18 cellular contexts compared by ENCODE assay signal in the genomic region with DNA sequence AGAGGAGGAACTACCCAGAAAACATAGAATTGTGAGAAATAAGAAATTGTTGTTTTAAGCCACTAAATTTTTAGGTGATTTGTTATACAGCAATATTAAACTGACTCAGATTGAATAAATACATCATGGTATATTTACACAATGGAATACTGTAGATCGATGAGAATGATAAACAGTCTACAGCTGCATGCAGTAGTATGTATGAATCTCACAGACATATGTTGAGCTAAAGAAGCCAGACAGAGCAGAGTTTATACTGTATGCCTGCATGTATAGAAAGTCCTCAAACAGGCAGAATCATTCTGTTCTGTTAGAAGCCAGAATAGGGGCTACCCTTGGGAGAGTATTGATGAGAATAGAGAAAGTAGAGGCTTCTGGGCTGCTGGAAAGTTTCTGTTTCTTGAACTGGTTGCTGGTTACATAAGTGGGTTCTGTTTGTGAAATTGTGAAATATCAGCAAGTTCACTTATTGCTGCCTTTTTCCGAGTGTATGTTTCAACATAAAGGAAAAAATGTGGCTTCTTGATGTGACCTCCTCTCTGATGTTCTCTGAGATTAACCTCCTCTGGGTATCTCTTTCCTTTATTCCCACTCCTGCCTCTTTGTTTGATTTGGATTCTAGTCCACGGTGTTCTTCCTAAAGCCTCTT. TPM values are rescaled to one million over a fixed set of nuclear protein-coding genes. Genes with fewer than 3 reads are reported as not detected.
DNase-seq lines count a peak whose midpoint lies in the region; ATAC-seq and TF ChIP-seq lines count a peak whose summit lies in the region.
"Had no signal": no experiment of that assay in that cellular context is flagged by ENCODE, and none has a peak within 500 bp of the region (broad histone marks: within the 10 kb centered on the region; RNA-seq: fewer than 3 reads in every experiment).

No MANE protein-coding gene starts in this region.

- H3K79me2 ChIP-seq in MM.1S (ENCODE audit: low read length) = 0 out of 2 replicates have a peak, but pooled peaks cover 7% of the 10 kb centered on the region

- H3K27ac ChIP-seq in left lung = peak overlapping the region in 1 of 2 donors; percentile 80
- peak overlapping the region; percentile 12 for H3K27ac ChIP-seq in vagina
- H3K27ac ChIP-seq in MM.1S (ENCODE audit: low read length) = no peak overlapping the region
- H3K27ac ChIP-seq: foreskin keratinocyte, left ventricle myocardium inferior, pancreas, SJSA1 had no signal

- H3K27me3 ChIP-seq in adipocyte (replicated peaks; ENCODE audit: control insufficient read depth, insufficient read depth, low read length) (no peaks in the 10 kb centered on the region), left lung (no peaks in the 10 kb centered on the region), vagina (no peaks in the 10 kb centered on the region), MM.1S (replicated peaks; ENCODE audit: insufficient read depth, low read length) (no peaks in the 10 kb centered on the region)
- H3K27me3 ChIP-seq: foreskin keratinocyte, pancreas, SJSA1 had no signal

- H3F3A ChIP-seq in MM.1S (ENCODE audit: insufficient read depth, low read length) = no peaks in the 10 kb centered on the region

- no peaks in the 10 kb centered on the region for H3K9me2 ChIP-seq in MM.1S (replicated peaks; ENCODE audit: insufficient read depth, low read length)

- TF ChIP-seq POLR2A in vagina (IDR thresholded peaks at IDR 0.05) = no peak

- intact Hi-C loops in left lung (cut with DNase I) (no loop called here), vagina (cut with DNase I) (no loop called here), left ventricle myocardium superior (cut with micrococcal nuclease) (no loop called here)

- peak; percentile 50 for ATAC-seq in left lung
- ATAC-seq in left ventricle myocardium superior = no peak
- ATAC-seq: foreskin keratinocyte, pancreas had no signal

- peaks cover 26% of the 10 kb centered on the region for H3K9me3 ChIP-seq in adipocyte (ENCODE audit: control insufficient read depth, low read length)
- H3K9me3 ChIP-seq in left lung = peaks cover 9 to 22% of the 10 kb centered on the region in 2 donors
- H3K9me3 ChIP-seq in vagina = no peaks in the 10 kb centered on the region
- H3K9me3 ChIP-seq in MM.1S (replicated peaks; ENCODE audit: insufficient read depth, low read length) = no peaks in the 10 kb centered on the region
- H3K9me3 ChIP-seq: pancreas, SJSA1 had no signal

- H3K4me1 ChIP-seq in adipocyte (ENCODE audit: control insufficient read depth, insufficient read depth, low read length) (peaks cover 9% of the 10 kb centered on the region), left lung (peaks cover 0 to 25% of the 10 kb centered on the region in 2 donors), vagina (peaks cover 19% of the 10 kb centered on the region), MM.1S (ENCODE audit: low read length) (no peaks in the 10 kb centered on the region)
- H3K4me1 ChIP-seq: foreskin keratinocyte, pancreas, SJSA1 had no signal

- no peaks in the 10 kb centered on the region for H4K20me1 ChIP-seq in MM.1S (ENCODE audit: insufficient read depth, low read length)

- H2AFZ ChIP-seq in MM.1S (ENCODE audit: low read length) = no peak overlapping the region

- H3K36me3 ChIP-seq in adipocyte (ENCODE audit: control insufficient read depth, insufficient read depth, low read length, severe bottlenecking) = no peaks in the 10 kb centered on the region
- peaks cover 0 to 5% of the 10 kb centered on the region in 2 donors for H3K36me3 ChIP-seq in left lung
- H3K36me3 ChIP-seq in vagina = peaks cover 0 to 7% of the 10 kb centered on the region in 2 donors
- 0 out of 2 replicates have a peak, but pooled peaks cover 5% of the 10 kb centered on the region for H3K36me3 ChIP-seq in MM.1S (replicated peaks; ENCODE audit: insufficient read depth, low read length)
- H3K36me3 ChIP-seq: pancreas, SJSA1 had no signal

- H3K4me3 ChIP-seq in adipocyte (ENCODE audit: low read length) = no peak overlapping the region
- no peak overlapping the region for H3K4me3 ChIP-seq in left lung
- H3K4me3 ChIP-seq in vagina = no peak overlapping the region
- no peak overlapping the region for H3K4me3 ChIP-seq in MM.1S (ENCODE audit: low read length)
- H3K4me3 ChIP-seq: left ventricle myocardium inferior, pancreas, SJSA1 had no signal

- DNase-seq in NOMO-1 (lab: John Stamatoyannopoulos, UW; ENCODE audit: unreplicated experiment in 2 of 2) (peak; percentile 40 to 81), adipocyte (ENCODE audit: low read depth) (peak; percentile 51), left lung (no peak), vagina (ENCODE audit: extremely low spot score in 2 of 2) (no peak), left ventricle myocardium superior (no peak), MM.1S (no peak), NCI-H2196 treated with DMSO at 0.1 percent for 48 hours (lab: John Stamatoyannopoulos, UW; ENCODE audit: unreplicated experiment) (no peak)
- DNase-seq: activated CD4-positive, alpha-beta T cell treated with anti-CD3 and anti-CD28 coated beads for 48 hours; activated CD8-positive, alpha-beta memory T cell treated with anti-CD3 and anti-CD28 coated beads, Interleukin-2, amount 50 U/mL, for 4 hours; activated effector memory CD4-positive, alpha-beta T cell treated with anti-CD3 and anti-CD28 coated beads, Interleukin-2, amount 50 U/mL, for 16 hours; aorta; foreskin keratinocyte; left ventricle myocardium inferior; NCI-H446; pancreas; stimulated activated CD4-positive, alpha-beta T cell treated with anti-CD3 and anti-CD28 coated beads, Interleukin-2, amount 100 ng/mL, for 48 hours; T1000 had no signal

- no peak overlapping the region for H3K9ac ChIP-seq in adipocyte (ENCODE audit: low read length)
- H3K9ac ChIP-seq in MM.1S (ENCODE audit: low read length) = no peak overlapping the region

- TF ChIP-seq CTCF in left lung (IDR thresholded peaks at IDR 0.05) (no peak), vagina (IDR thresholded peaks at IDR 0.05) (no peak), MM.1S (IDR thresholded peaks at IDR 0.05; ENCODE audit: low read length) (no peak)

- H3K4me2 ChIP-seq in MM.1S (ENCODE audit: low read depth, low read length) = no peak overlapping the region

RNA-seq across cellular contexts. Expression of gene KIAA1958, which starts 9.6 kb away (rescaled TPM):
- total RNA-seq in left lung = 10 to 100 TPM; 10.5 to 10.7 TPM
- 12.0 TPM for total RNA-seq in vagina
- 4.9 TPM for total RNA-seq in left ventricle myocardium superior

Comparison
In these comparisons a context has a peak if more than half of its experiments do, and no peak if none do; other contexts are left out.
1. DNase-seq: peak in NOMO-1 (2 of 2) and adipocyte (single experiment); none in left lung (0 of 2), vagina (0 of 2), left ventricle myocardium superior (single experiment), MM.1S (single experiment) and NCI-H2196 treated with DMSO at 0.1 percent for 48 hours (single experiment).